Comparison of ENCODE assay signal across 10 cellular contexts in genomic region chr1:233627376-233627775, GRCh38. TPM values are rescaled to one million over a fixed set of nuclear protein-coding genes. Genes with fewer than 3 reads are reported as not detected.
DNase-seq lines count a peak whose midpoint lies in the region; ATAC-seq and TF ChIP-seq lines count a peak whose summit lies in the region.
"Had no signal": no experiment of that assay in that cellular context is flagged by ENCODE, and none has a peak within 500 bp of the region (broad histone marks: within the 10 kb centered on the region; RNA-seq: fewer than 3 reads in every experiment).

No MANE protein-coding gene starts in this region.

- peaks cover 7% of the 10 kb centered on the region for H3K27me3 Mint-ChIP-seq in activated naive CD8-positive, alpha-beta T cell
- H3K27me3 Mint-ChIP-seq in activated naive CD8-positive, alpha-beta T cell treated with anti-CD3 and anti-CD28 coated beads for 36 hours: peaks cover 7% of the 10 kb centered on the region
- H3K27me3 Mint-ChIP-seq in activated T-helper 2 cell treated with anti-CD3 and anti-CD28 coated beads, Interferon-gamma antibody, Interleukin-2, Interleukin-4, amounts not matched to agents 10 μg/mL and 5 μg/mL and 100 μg/mL, durations not matched to agents 14 hours and 24 hours and 36 hours (ENCODE audit: low read depth): peaks cover 4% of the 10 kb centered on the region

- WGBS in GM23248 (ENCODE audit: low coverage in 1 of 2, low lambda C conversion rate in 2 of 2, missing lambda C conversion rate in 2 of 2), 2 experiments: 88 to 100% methylated on average over 7 to 11 of the region's 11 CpGs

- no peak overlapping the region for H3K4me3 Mint-ChIP-seq in activated naive CD8-positive, alpha-beta T cell
- H3K4me3 Mint-ChIP-seq in activated naive CD8-positive, alpha-beta T cell treated with anti-CD3 and anti-CD28 coated beads for 36 hours: no peak overlapping the region
- H3K4me3 Mint-ChIP-seq in activated T-helper 2 cell treated with anti-CD3 and anti-CD28 coated beads, Interferon-gamma antibody, Interleukin-2, Interleukin-4, amounts not matched to agents 10 μg/mL and 5 μg/mL and 100 μg/mL, durations not matched to agents 14 hours and 24 hours and 36 hours (ENCODE audit: low read depth): no peak overlapping the region

- intact Hi-C loops in activated T-helper 2 cell treated with anti-CD3 and anti-CD28 coated beads, Interferon-gamma antibody, Interleukin-2, Interleukin-4, amounts not matched to agents 10 μg/mL and 5 μg/mL and 100 μg/mL, durations not matched to agents 14 hours and 24 hours and 36 hours (cut with micrococcal nuclease): loop anchor here (1.0 to 5.0 kb wide), 2 partner anchors 28 to 40 kb away; no protein-coding TSS in a partner anchor

- H3F3A ChIP-seq in GM23248 (ENCODE audit: insufficient read depth): no peaks in the 10 kb centered on the region

- CTCF ChIA-PET in RWPE1 (lab: Yijun Ruan, JAX): interaction anchor here (0.6 to 0.7 kb wide), 2 partner anchors 29 to 164 kb away, joined by 3 read pairs; no protein-coding TSS in a partner anchor

- no peaks in the 10 kb centered on the region; the same call in 1 of the 2 replicates for H3K79me2 ChIP-seq in GM23248 (ENCODE audit: insufficient read depth)

- no peak for DNase-seq in activated naive CD8-positive, alpha-beta T cell treated with anti-CD3 and anti-CD28 coated beads for 36 hours
- peak; percentile 51 for DNase-seq in RWPE1 (ENCODE audit: low spot score)
- peak in 1 of 2 donors; percentile 17 for DNase-seq in foreskin keratinocyte
- peak; percentile 17 for DNase-seq in stimulated activated CD8-positive, alpha-beta memory T cell treated with anti-CD3 and anti-CD28 coated beads, Interleukin-7, amount 100 ng/mL, for 24 hours (ENCODE audit: low read depth)
- DNase-seq in GM23248: no peak
- no peak for DNase-seq in activated T-helper 2 cell treated with anti-CD3 and anti-CD28 coated beads, Interferon-gamma antibody, Interleukin-2, Interleukin-4, amounts not matched to agents 10 μg/mL and 5 μg/mL and 100 μg/mL, durations not matched to agents 14 hours and 24 hours and 36 hours (ENCODE audit: low spot score)
- DNase-seq: DMS79 treated with DMSO at 0.1 percent for 48 hours, NCI-H1417 treated with DMSO at 0.1 percent for 48 hours had no signal

- no peak overlapping the region for H3K4me3 ChIP-seq in GM23248

- in situ Hi-C loops in GM23248 (cut with MboI): no loop called here

- H3K9me3 Mint-ChIP-seq in activated naive CD8-positive, alpha-beta T cell (ENCODE audit: low read depth): no peaks in the 10 kb centered on the region
- peaks cover 2% of the 10 kb centered on the region for H3K9me3 Mint-ChIP-seq in activated naive CD8-positive, alpha-beta T cell treated with anti-CD3 and anti-CD28 coated beads for 36 hours
- no peaks in the 10 kb centered on the region for H3K9me3 Mint-ChIP-seq in activated T-helper 2 cell treated with anti-CD3 and anti-CD28 coated beads, Interferon-gamma antibody, Interleukin-2, Interleukin-4, amounts not matched to agents 10 μg/mL and 5 μg/mL and 100 μg/mL, durations not matched to agents 14 hours and 24 hours and 36 hours

- no peak overlapping the region for H3K4me2 ChIP-seq in GM23248 (ENCODE audit: unreplicated experiment)

- H3K36me3 Mint-ChIP-seq in activated naive CD8-positive, alpha-beta T cell: no peaks in the 10 kb centered on the region
- H3K36me3 Mint-ChIP-seq in activated naive CD8-positive, alpha-beta T cell treated with anti-CD3 and anti-CD28 coated beads for 36 hours: no peaks in the 10 kb centered on the region
- peaks cover 3% of the 10 kb centered on the region for H3K36me3 Mint-ChIP-seq in activated T-helper 2 cell treated with anti-CD3 and anti-CD28 coated beads, Interferon-gamma antibody, Interleukin-2, Interleukin-4, amounts not matched to agents 10 μg/mL and 5 μg/mL and 100 μg/mL, durations not matched to agents 14 hours and 24 hours and 36 hours (ENCODE audit: low read depth)

- H3K9me2 ChIP-seq in GM23248 (ENCODE audit: insufficient read depth): no peaks in the 10 kb centered on the region

- H2AFZ ChIP-seq in GM23248: no peak overlapping the region

- no peaks in the 10 kb centered on the region for H3K36me3 ChIP-seq in GM23248 (ENCODE audit: low read depth)

- H3K27me3 ChIP-seq in foreskin keratinocyte (no peaks in the 10 kb centered on the region), GM23248 (replicated peaks; ENCODE audit: insufficient read depth) (no peaks in the 10 kb centered on the region)

- H4K20me1 ChIP-seq in GM23248 (ENCODE audit: insufficient read depth): no peaks in the 10 kb centered on the region

- H3K27ac Mint-ChIP-seq in activated naive CD8-positive, alpha-beta T cell: peak overlapping the region; percentile 22
- H3K27ac Mint-ChIP-seq in activated naive CD8-positive, alpha-beta T cell treated with anti-CD3 and anti-CD28 coated beads for 36 hours: no peak overlapping the region
- H3K27ac Mint-ChIP-seq in activated T-helper 2 cell treated with anti-CD3 and anti-CD28 coated beads, Interferon-gamma antibody, Interleukin-2, Interleukin-4, amounts not matched to agents 10 μg/mL and 5 μg/mL and 100 μg/mL, durations not matched to agents 14 hours and 24 hours and 36 hours: no peak overlapping the region

- POLR2A ChIA-PET in RWPE1 (lab: Yijun Ruan, JAX; ENCODE audit: low non-redundant PET): interaction anchor here (0.6 kb wide), 1 partner anchor 29 kb away, joined by 10 read pairs; no protein-coding TSS in a partner anchor

- H3K4me1 ChIP-seq in foreskin keratinocyte: peaks cover 12% of the 10 kb centered on the region
- no peaks in the 10 kb centered on the region for H3K4me1 ChIP-seq in GM23248 (ENCODE audit: insufficient read depth)

- H3K9me3 ChIP-seq in GM23248 (ENCODE audit: low read depth): no peaks in the 10 kb centered on the region

- TF ChIP-seq CTCF in RWPE1 (conservative IDR thresholded peaks at IDR 0.05; ENCODE audit: low read depth) (no peak), foreskin keratinocyte (conservative IDR thresholded peaks at IDR 0.05) (peak; percentile 36)

- no peak overlapping the region for H3K9ac ChIP-seq in GM23248

- ATAC-seq in foreskin keratinocyte: peak; percentile 84
- ATAC-seq in HG03045 (IDR thresholded peaks at IDR 0.05; ENCODE audit: unreplicated experiment): no peak

- H3K4me1 Mint-ChIP-seq in activated naive CD8-positive, alpha-beta T cell (ENCODE audit: low read depth): peaks cover 1% of the 10 kb centered on the region
- no peaks in the 10 kb centered on the region for H3K4me1 Mint-ChIP-seq in activated naive CD8-positive, alpha-beta T cell treated with anti-CD3 and anti-CD28 coated beads for 36 hours
- peaks cover 7% of the 10 kb centered on the region for H3K4me1 Mint-ChIP-seq in activated T-helper 2 cell treated with anti-CD3 and anti-CD28 coated beads, Interferon-gamma antibody, Interleukin-2, Interleukin-4, amounts not matched to agents 10 μg/mL and 5 μg/mL and 100 μg/mL, durations not matched to agents 14 hours and 24 hours and 36 hours (ENCODE audit: low read depth)

- H3K27ac ChIP-seq in RWPE1 (no peak overlapping the region), foreskin keratinocyte (no peak overlapping the region), GM23248 (no peak overlapping the region)

RNA-seq across cellular contexts. Expression of gene KCNK1, which starts 13.5 kb away (rescaled TPM):
- total RNA-seq in activated naive CD8-positive, alpha-beta T cell treated with anti-CD3 and anti-CD28 coated beads for 36 hours: not detected
- total RNA-seq in foreskin keratinocyte: 13.9 and 15.4 TPM in 2 replicates
- 9.3 and 11.4 TPM in 2 replicates for polyA plus RNA-seq in foreskin keratinocyte
- 4.0 and 6.7 TPM in 2 replicates for total RNA-seq in GM23248 (2014; rRNA removed; shearing (Covaris generic))
- polyA plus RNA-seq in GM23248 (2016; fragmentation: Nextera tagmentation; extraction: Ambion mirVana): 4.2 and 4.8 TPM in 2 replicates
- 5.4 and 6.1 TPM in 2 replicates for total RNA-seq in activated T-helper 2 cell treated with anti-CD3 and anti-CD28 coated beads, Interferon-gamma antibody, Interleukin-2, Interleukin-4, amounts not matched to agents 10 μg/mL and 5 μg/mL and 100 μg/mL, durations not matched to agents 14 hours and 24 hours and 36 hours

Comparison
In these comparisons a context has a peak if more than half of its experiments do, and no peak if none do; other contexts are left out.
1. DNase-seq: peak in RWPE1 (single experiment) and stimulated activated CD8-positive, alpha-beta memory T cell treated with anti-CD3 and anti-CD28 coated beads, Interleukin-7, amount 100 ng/mL, for 24 hours (single experiment); none in activated naive CD8-positive, alpha-beta T cell treated with anti-CD3 and anti-CD28 coated beads for 36 hours (single experiment), GM23248 (single experiment) and activated T-helper 2 cell treated with anti-CD3 and anti-CD28 coated beads, Interferon-gamma antibody, Interleukin-2, Interleukin-4, amounts not matched to agents 10 μg/mL and 5 μg/mL and 100 μg/mL, durations not matched to agents 14 hours and 24 hours and 36 hours (single experiment).